15 cellular contexts compared by ENCODE assay signal in genomic region chr3:127691494-127691893, GRCh38. TPM values are rescaled to one million over a fixed set of nuclear protein-coding genes. Genes with fewer than 3 reads are reported as not detected.
DNase-seq lines count a peak whose midpoint lies in the region; ATAC-seq, FAIRE-seq and TF ChIP-seq lines count a peak whose summit lies in the region.
"Had no signal": no experiment of that assay in that cellular context is flagged by ENCODE, and none has a peak within 500 bp of the region (broad histone marks: within the 10 kb centered on the region; RNA-seq: fewer than 3 reads in every experiment).

No MANE protein-coding gene starts in this region.

- H3K27ac Mint-ChIP-seq in neural crest cell (ENCODE audit: unreplicated experiment): peak overlapping the region; percentile 35
- H3K27ac Mint-ChIP-seq: activated CD4-positive, alpha-beta memory T cell treated with anti-CD3 and anti-CD28 coated beads, Interleukin-2, amount 10 ng/mL, durations not matched to agents 7 days and 5 days; IgD-negative memory B cell; immature natural killer cell; stimulated activated naive CD8-positive, alpha-beta T cell treated with anti-CD3 and anti-CD28 coated beads, Interleukin-15, Interleukin-2, amounts not matched to agents 100 ng/mL and 50 ng/mL, for 24 hours had no signal

- no peaks in the 10 kb centered on the region for H3K36me3 Mint-ChIP-seq in neural crest cell (ENCODE audit: low read depth)
- H3K36me3 Mint-ChIP-seq: IgD-negative memory B cell, immature natural killer cell had no signal

- H3K9me3 ChIP-seq in A549: no peaks in the 10 kb centered on the region
- H3K9me3 ChIP-seq in OCI-LY7 (ENCODE audit: low read length): 0 out of 2 replicates have a peak, but pooled peaks cover 10% of the 10 kb centered on the region
- no peaks in the 10 kb centered on the region for H3K9me3 ChIP-seq in vagina

- BruUV-seq in OCI-LY7 (replicated peaks; lab: Mats Ljungman, UMichigan): TSS peak; percentile 80

- TF ChIP-seq RAD21 in A549 (conservative IDR thresholded peaks at IDR 0.05 in 1 of 2, IDR thresholded peaks at IDR 0.05 in 1 of 2): no peak

- H3K36me3 ChIP-seq in OCI-LY7 (ENCODE audit: insufficient read depth, low read length): peaks cover 25% of the 10 kb centered on the region; the same call in 1 of the 2 replicates
- no peaks in the 10 kb centered on the region for H3K36me3 ChIP-seq in vagina

- H3K9me2 ChIP-seq in OCI-LY7 (ENCODE audit: insufficient read depth, low read length): no peaks in the 10 kb centered on the region

- H3K27me3 Mint-ChIP-seq in neural crest cell (ENCODE audit: low read depth): no peaks in the 10 kb centered on the region
- H3K27me3 Mint-ChIP-seq: activated CD4-positive, alpha-beta memory T cell treated with anti-CD3 and anti-CD28 coated beads, Interleukin-2, amount 10 ng/mL, durations not matched to agents 7 days and 5 days; IgD-negative memory B cell; stimulated activated naive CD8-positive, alpha-beta T cell treated with anti-CD3 and anti-CD28 coated beads, Interleukin-15, Interleukin-2, amounts not matched to agents 100 ng/mL and 50 ng/mL, for 24 hours had no signal

- POLR2A ChIA-PET in A549 (lab: Yijun Ruan, JAX) (no interaction called here), OCI-LY7 (lab: Charles Lee) (no interaction called here)

- DNase-seq in A549 (ENCODE audit: low read depth in 1 of 2, low spot score in 1 of 2) (no peak), OCI-LY7 (ENCODE audit: low spot score) (no peak), glomerular visceral epithelial cell (ENCODE audit: extremely low spot score) (peak; percentile 82), neural crest cell (ENCODE audit: low read depth, low spot score) (no peak), CD1c-positive myeloid dendritic cell (ENCODE audit: extremely low spot score) (no peak), vagina (ENCODE audit: extremely low spot score in 2 of 2) (no peak), globus pallidus (ENCODE audit: low spot score) (no peak), DMS79 treated with DMSO at 0.1 percent for 48 hours (lab: John Stamatoyannopoulos, UW) (no peak)
- DNase-seq: activated CD4-positive, alpha-beta memory T cell treated with anti-CD3 and anti-CD28 coated beads, Interleukin-2, amount 10 ng/mL, durations not matched to agents 7 days and 5 days; activated effector memory CD4-positive, alpha-beta T cell treated with Interleukin-2 at 50 U/mL for 16 hours; effector CD4-positive, alpha-beta T cell; immature natural killer cell; NK-92 treated with Interleukin-12 subunit alpha and Interleukin-12 subunit beta, amount 100 ng/mL, for 24 hours had no signal

- no peak for TF ChIP-seq POLR2A in A549 (IDR thresholded peaks at IDR 0.05; ENCODE audit: low read length)
- TF ChIP-seq POLR2A in vagina (IDR thresholded peaks at IDR 0.05): no peak

- ATAC-seq in A549: no peak

- H3K27me3 ChIP-seq in vagina: no peaks in the 10 kb centered on the region

- TF ChIP-seq CTCF in A549 (IDR thresholded peaks at IDR 0.05): no peak
- no peak for TF ChIP-seq CTCF in OCI-LY7 (conservative IDR thresholded peaks at IDR 0.05; ENCODE audit: low read length)
- TF ChIP-seq CTCF in neural crest cell (conservative IDR thresholded peaks at IDR 0.05): no peak
- TF ChIP-seq CTCF in vagina (IDR thresholded peaks at IDR 0.05): no peak

- H4K20me1 ChIP-seq in OCI-LY7 (ENCODE audit: insufficient read depth, low read length): no peaks in the 10 kb centered on the region

- WGBS in A549 (ENCODE audit: missing lambda C conversion rate): 85% methylated on average over 8 of the region's 8 CpGs

- intact Hi-C loops in OCI-LY7 (cut with micrococcal nuclease; ENCODE audit: unreplicated experiment): loop anchor here (2.0 kb wide), 1 partner anchor 139 kb away; no protein-coding TSS in a partner anchor
- intact Hi-C loops in vagina (cut with DNase I): loop anchor here (10.0 kb wide), 1 partner anchor 53 kb away; no protein-coding TSS in a partner anchor

- no peaks in the 10 kb centered on the region for H3K79me2 ChIP-seq in OCI-LY7 (ENCODE audit: insufficient read depth, low read depth, low read length)

- no peak for TF ChIP-seq EP300 in A549 (IDR thresholded peaks at IDR 0.05)

- H3K4me1 Mint-ChIP-seq in neural crest cell: peaks cover 5% of the 10 kb centered on the region
- H3K4me1 Mint-ChIP-seq: activated CD4-positive, alpha-beta memory T cell treated with anti-CD3 and anti-CD28 coated beads, Interleukin-2, amount 10 ng/mL, durations not matched to agents 7 days and 5 days; immature natural killer cell had no signal

- H3K4me1 ChIP-seq in A549: peaks cover 56% of the 10 kb centered on the region
- peaks cover under 1% of the 10 kb centered on the region for H3K4me1 ChIP-seq in OCI-LY7 (ENCODE audit: insufficient read depth, low read length, poor library complexity, severe bottlenecking)
- H3K4me1 ChIP-seq in vagina: peaks cover 16% of the 10 kb centered on the region

- H3K4me3 ChIP-seq in A549 (no peak overlapping the region), OCI-LY7 (ENCODE audit: low read depth, low read length, poor library complexity, severe bottlenecking) (no peak overlapping the region), vagina (no peak overlapping the region)

- no peaks in the 10 kb centered on the region for H3K9me3 Mint-ChIP-seq in neural crest cell
- H3K9me3 Mint-ChIP-seq: activated CD4-positive, alpha-beta memory T cell treated with anti-CD3 and anti-CD28 coated beads, Interleukin-2, amount 10 ng/mL, durations not matched to agents 7 days and 5 days; IgD-negative memory B cell; immature natural killer cell; stimulated activated naive CD8-positive, alpha-beta T cell treated with anti-CD3 and anti-CD28 coated beads, Interleukin-15, Interleukin-2, amounts not matched to agents 100 ng/mL and 50 ng/mL, for 24 hours had no signal

- H3K27ac ChIP-seq in A549 (peak overlapping the region; percentile 72 to 90), OCI-LY7 (ENCODE audit: low read depth, low read length, poor library complexity, severe bottlenecking) (no peak overlapping the region), vagina (no peak overlapping the region)

- H3K4me3 Mint-ChIP-seq in neural crest cell: no peak overlapping the region
- H3K4me3 Mint-ChIP-seq: activated CD4-positive, alpha-beta memory T cell treated with anti-CD3 and anti-CD28 coated beads, Interleukin-2, amount 10 ng/mL, durations not matched to agents 7 days and 5 days; immature natural killer cell; stimulated activated naive CD8-positive, alpha-beta T cell treated with anti-CD3 and anti-CD28 coated beads, Interleukin-15, Interleukin-2, amounts not matched to agents 100 ng/mL and 50 ng/mL, for 24 hours had no signal

- no peak for FAIRE-seq in A549 (lab: Jason Lieb, UNC)

- no peak overlapping the region for H3K4me2 ChIP-seq in A549
- no peak overlapping the region for H3K4me2 ChIP-seq in OCI-LY7 (ENCODE audit: low read length)

- CTCF ChIA-PET in A549 (lab: Yijun Ruan, JAX) (interaction anchor here (0.6 to 12.9 kb wide), 26 partner anchors 8 to 441 kb away, joined by 3 to 111 read pairs (median 4); partner anchors contain the start of genes ABTB1 and MGLL), OCI-LY7 (lab: Charles Lee; ENCODE audit: unreplicated experiment) (no interaction called here)

- no peak overlapping the region for H2AFZ ChIP-seq in OCI-LY7 (ENCODE audit: low read length)

TF ChIP-seq in A549, 52 proteins besides CTCF, POLR2A, EP300 and RAD21:
- TF ChIP-seq RARB (CRISPR knock-in tag; IDR thresholded peaks at IDR 0.05) (no peak), SMC3 (IDR thresholded peaks at IDR 0.05) (no peak), CBX8 (IDR thresholded peaks at IDR 0.05) (no peak), PHF8 (IDR thresholded peaks at IDR 0.05; ENCODE audit: borderline replicate concordance, low read depth) (no peak), EHF (CRISPR knock-in tag; IDR thresholded peaks at IDR 0.05) (no peak), CBX2 (IDR thresholded peaks at IDR 0.05; ENCODE audit: borderline replicate concordance, low read depth) (no peak), EHMT2 (IDR thresholded peaks at IDR 0.05; ENCODE audit: low read depth) (no peak), FOSL2 (IDR thresholded peaks at IDR 0.05) (no peak), FOSL2 (CRISPR knock-in tag; IDR thresholded peaks at IDR 0.05) (no peak), ZC3H11A (IDR thresholded peaks at IDR 0.05) (no peak), FOXS1 (CRISPR knock-in tag; IDR thresholded peaks at IDR 0.05) (no peak), HEYL (CRISPR knock-in tag; IDR thresholded peaks at IDR 0.05) (no peak), SREBF2 (IDR thresholded peaks at IDR 0.05) (no peak)

RNA-seq across cellular contexts. Expression of gene ABTB1, which starts 18.7 kb away (rescaled TPM):
- polyA plus RNA-seq in A549 (2011; rRNA removed): 9.7 and 10.7 TPM in 2 replicates
- 15.1 and 18.9 TPM in 2 replicates for polyA plus RNA-seq in A549 (2012; cell fraction: cytosol; rRNA removed)
- 73.1 and 77.2 TPM in 2 replicates for polyA plus RNA-seq in A549 (2012; cell fraction: nucleus; rRNA removed)
- 8.1 to 13.2 TPM (median 11.7 TPM) in 3 replicates for polyA plus RNA-seq in A549 (2017; fragmentation: RNase III; extraction: RNeasy Plus Mini Kit Qiagen cat#74134 plus additional on column Dnase treatment)
- 20.7 and 25.8 TPM in 2 replicates for polyA minus RNA-seq in A549 (2011; rRNA and poly(A)+ RNA removed)
- total RNA-seq in OCI-LY7 (2014; rRNA removed; shearing (Covaris generic)): 4.4 and 9.1 TPM in 2 replicates
- 14.0 and 14.5 TPM in 2 replicates for total RNA-seq in OCI-LY7 (2022)
- 6.8 and 7.2 TPM in 2 replicates for total RNA-seq in neural crest cell
- total RNA-seq in vagina: 59.7 TPM

Comparison
In these comparisons a context has a peak if more than half of its experiments do, and no peak if none do; other contexts are left out.
1. H3K27ac ChIP-seq: peak in A549 (2 of 2); none in OCI-LY7 (single experiment) and vagina (single experiment).